In genomic region chr18:51196811-51197660, GRCh38 we compare ENCODE assay signal across 8 cellular contexts. TPM values are rescaled to one million over a fixed set of nuclear protein-coding genes. Genes with fewer than 3 reads are reported as not detected.
DNase-seq lines count a peak whose midpoint lies in the region; ATAC-seq and TF ChIP-seq lines count a peak whose summit lies in the region.

No MANE protein-coding gene starts in this region.

- no peaks in the 10 kb centered on the region for H3K27me3 ChIP-seq in KMS-11 (ENCODE audit: insufficient read depth, low read depth)

- H3K4me2 ChIP-seq in KMS-11 = peak overlapping the region; percentile 87; the same call in 1 of the 2 replicates

- no peak overlapping the region for H3K27ac Mint-ChIP-seq in WTC11
- peak overlapping the region; percentile 98 for H3K27ac Mint-ChIP-seq in stimulated activated naive CD8-positive, alpha-beta T cell treated with anti-CD3 and anti-CD28 coated beads, Interleukin-15, Interleukin-2, amounts not matched to agents 100 ng/mL and 50 ng/mL, for 24 hours

- H3K36me3 Mint-ChIP-seq in WTC11 = peaks cover 8% of the 10 kb centered on the region
- peaks cover 38% of the 10 kb centered on the region for H3K36me3 Mint-ChIP-seq in stimulated activated naive CD8-positive, alpha-beta T cell treated with anti-CD3 and anti-CD28 coated beads, Interleukin-15, Interleukin-2, amounts not matched to agents 100 ng/mL and 50 ng/mL, for 24 hours (ENCODE audit: low read depth)

- H3K4me3 Mint-ChIP-seq in WTC11 = peak overlapping the region; percentile 96
- H3K4me3 Mint-ChIP-seq in stimulated activated naive CD8-positive, alpha-beta T cell treated with anti-CD3 and anti-CD28 coated beads, Interleukin-15, Interleukin-2, amounts not matched to agents 100 ng/mL and 50 ng/mL, for 24 hours = peak overlapping the region; percentile 90

- DNase-seq in WTC11 (ENCODE audit: low spot score) (peak; percentile 30), lung microvascular endothelial cell (ENCODE audit: low read depth in 2 of 2) (peak; percentile 57 to 72), T-helper 9 cell (no peak)
- peak; percentile 26 for DNase-seq in effector CD4-positive, alpha-beta T cell

- H3K4me3 ChIP-seq in KMS-11 (IDR thresholded peaks at IDR 0.05; ENCODE audit: insufficient read depth, low read depth, low read length) = peak overlapping the region; percentile 51

- H3K27me3 Mint-ChIP-seq in WTC11 (ENCODE audit: low read depth) = no peaks in the 10 kb centered on the region
- no peaks in the 10 kb centered on the region for H3K27me3 Mint-ChIP-seq in stimulated activated naive CD8-positive, alpha-beta T cell treated with anti-CD3 and anti-CD28 coated beads, Interleukin-15, Interleukin-2, amounts not matched to agents 100 ng/mL and 50 ng/mL, for 24 hours

- peaks cover 34% of the 10 kb centered on the region for H3K4me1 Mint-ChIP-seq in WTC11
- peaks cover 44% of the 10 kb centered on the region for H3K4me1 Mint-ChIP-seq in stimulated activated naive CD8-positive, alpha-beta T cell treated with anti-CD3 and anti-CD28 coated beads, Interleukin-15, Interleukin-2, amounts not matched to agents 100 ng/mL and 50 ng/mL, for 24 hours (ENCODE audit: low read depth)

- peak overlapping the region; percentile 82 for H3K27ac ChIP-seq in KMS-11

- no peak overlapping the region; the same call in 1 of the 2 replicates for H2AFZ ChIP-seq in KMS-11 (ENCODE audit: low read depth)

- POLR2A ChIA-PET in WTC11 (lab: Charles Lee) = interaction anchor here (0.6 to 2.2 kb wide), 10 partner anchors 9 to 1154 kb away, joined by 3 to 10 read pairs (median 3); partner anchors contain the start of gene SMAD4

- peaks cover 16% of the 10 kb centered on the region for H3K4me1 ChIP-seq in ES-I3 (ENCODE audit: insufficient read depth, low read length)
- peaks cover 29% of the 10 kb centered on the region for H3K4me1 ChIP-seq in KMS-11 (ENCODE audit: low read depth, poor library complexity, severe bottlenecking)

- TF ChIP-seq CTCF in KMS-11 (conservative IDR thresholded peaks at IDR 0.05; ENCODE audit: low read depth, low read length) = no peak
- TF ChIP-seq CTCF in WTC11 (IDR thresholded peaks at IDR 0.05) = no peak

- no peaks in the 10 kb centered on the region for H3K9me3 ChIP-seq in ES-I3 (ENCODE audit: control insufficient read depth, insufficient read depth, low read length)

- H3K9ac ChIP-seq in ES-I3 (ENCODE audit: low read depth, low read length) (peak overlapping the region; percentile 97), KMS-11 (peak overlapping the region; percentile 87)

- peaks cover 47% of the 10 kb centered on the region for H3K79me2 ChIP-seq in KMS-11 (ENCODE audit: insufficient read depth, low read depth)

- CTCF ChIA-PET in WTC11 (lab: Charles Lee) = interaction anchor here (1.6 to 1.8 kb wide), 3 partner anchors 9 to 86 kb away, joined by 3 to 6 read pairs (median 6); no protein-coding TSS in a partner anchor

- peaks cover 30% of the 10 kb centered on the region for H4K20me1 ChIP-seq in KMS-11 (ENCODE audit: insufficient read depth)

- H3K36me3 ChIP-seq in ES-I3 (ENCODE audit: insufficient read depth, low read length) = no peaks in the 10 kb centered on the region
- H3K36me3 ChIP-seq in KMS-11 (ENCODE audit: insufficient read depth) = no peaks in the 10 kb centered on the region

- peaks cover 3% of the 10 kb centered on the region for H3K9me3 Mint-ChIP-seq in WTC11
- H3K9me3 Mint-ChIP-seq in stimulated activated naive CD8-positive, alpha-beta T cell treated with anti-CD3 and anti-CD28 coated beads, Interleukin-15, Interleukin-2, amounts not matched to agents 100 ng/mL and 50 ng/mL, for 24 hours = peaks cover 4% of the 10 kb centered on the region

- ATAC-seq in GM21526 (IDR thresholded peaks at IDR 0.05; ENCODE audit: low FRiP score, unreplicated experiment) = peak; percentile 11
- ATAC-seq in WTC11 = no peak

TF ChIP-seq in WTC11, 78 proteins besides CTCF, POLR2A, EP300 and RAD21:
- TF ChIP-seq MAX (CRISPR knock-in tag; IDR thresholded peaks at IDR 0.05) = no peak
- TF ChIP-seq ZMAT4 (CRISPR knock-in tag; IDR thresholded peaks at IDR 0.05) = no peak
- TF ChIP-seq TCF7 (CRISPR knock-in tag; IDR thresholded peaks at IDR 0.05; ENCODE audit: low read depth) = no peak
- TF ChIP-seq ZNF263 (CRISPR knock-in tag; IDR thresholded peaks at IDR 0.05; ENCODE audit: low read depth) = peak; percentile 78
- no peak for TF ChIP-seq ZNF416 (CRISPR knock-in tag; IDR thresholded peaks at IDR 0.05)
- no peak for TF ChIP-seq SOX15 (CRISPR knock-in tag; IDR thresholded peaks at IDR 0.05)
- 0 out of 2 replicates have a peak, but pooled peaks have one; percentile 13 for TF ChIP-seq NFYB (CRISPR knock-in tag; conservative IDR thresholded peaks at IDR 0.05; ENCODE audit: low read depth)
- TF ChIP-seq ESRRA (CRISPR knock-in tag; IDR thresholded peaks at IDR 0.05; ENCODE audit: borderline replicate concordance) = no peak

RNA-seq across cellular contexts. Expression of gene MEX3C, which starts 0.4 kb away (rescaled TPM):
- total RNA-seq in WTC11 (2021) = 70.4 to 79.4 TPM (median 73.9 TPM) in 3 replicates
- 25.1 and 26.0 TPM in 2 replicates for total RNA-seq in lung microvascular endothelial cell
